Comparison of ENCODE assay signal across 8 cellular contexts in the genomic region with DNA sequence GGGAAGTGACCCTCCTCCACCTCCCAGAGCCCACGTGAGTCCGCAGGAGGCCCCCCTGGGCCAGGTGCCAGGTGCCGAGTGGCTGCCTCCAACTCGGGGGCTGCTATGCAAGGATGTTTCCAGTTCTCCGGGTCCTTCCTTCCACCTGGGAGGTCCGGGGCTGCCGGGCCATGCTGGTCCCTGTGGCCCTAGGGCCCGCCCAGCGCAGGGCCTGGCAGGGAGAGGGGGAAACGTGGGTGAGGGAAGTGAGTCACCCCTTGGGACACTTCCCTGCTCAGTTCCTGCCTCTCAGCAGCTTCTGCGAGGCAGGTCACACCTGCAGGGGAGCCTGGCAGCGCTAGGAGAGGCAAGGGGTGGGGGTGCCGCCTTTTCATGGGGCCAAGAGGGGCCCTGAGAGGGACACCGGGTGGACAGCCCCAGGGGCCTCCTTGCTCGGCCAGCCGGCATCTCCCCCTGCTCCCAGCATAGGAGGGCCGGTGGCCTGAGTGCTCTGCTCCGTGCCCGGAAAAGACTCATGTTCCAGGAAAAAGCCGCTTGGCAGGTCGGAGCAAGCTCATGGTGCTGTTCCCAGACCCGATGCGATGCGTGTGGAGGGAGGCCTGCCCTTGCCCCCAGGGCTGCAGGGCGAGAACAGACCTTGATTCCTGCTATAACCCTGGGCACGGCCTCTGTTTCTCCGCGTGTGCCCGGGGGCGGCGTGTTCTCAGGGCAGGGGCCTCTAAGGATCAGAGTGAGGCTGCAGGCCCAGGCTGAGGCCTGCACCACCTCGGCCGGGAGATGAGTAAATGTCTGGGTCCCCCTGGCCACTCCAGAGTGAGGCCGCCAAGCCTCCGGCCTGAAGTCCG. TPM values are rescaled to one million over a fixed set of nuclear protein-coding genes. Genes with fewer than 3 reads are reported as not detected.
DNase-seq lines count a peak whose midpoint lies in the region; ATAC-seq, FAIRE-seq and TF ChIP-seq lines count a peak whose summit lies in the region.

No MANE protein-coding gene starts in this region.

- H3K4me1 ChIP-seq in pancreas = peaks cover 0 to 25% (median 7%) of the 10 kb centered on the region in 3 donors
- H3K4me1 ChIP-seq in CD8-positive, alpha-beta memory T cell (ENCODE audit: insufficient read depth, low read length) = peaks cover 8% of the 10 kb centered on the region

- peaks cover 6% of the 10 kb centered on the region in 2 donors for H3K27me3 Mint-ChIP-seq in CD8-positive, alpha-beta memory T cell

- ATAC-seq in pancreas = peak; percentile 51 to 78 (median 62)

- no peak for FAIRE-seq in pancreas (lab: Jason Lieb, UNC)

- WGBS in pancreas, 2 donors = 53 to 63% methylated on average over 32 to 36 of the region's 36 CpGs

- no peak for TF ChIP-seq CTCF in pancreas (IDR thresholded peaks at IDR 0.05)
- no peak for TF ChIP-seq CTCF in GM20000 (IDR thresholded peaks at IDR 0.05; ENCODE audit: extremely low read depth, missing control alignments)

- H3K27me3 ChIP-seq in pancreas = no peaks in the 10 kb centered on the region
- no peaks in the 10 kb centered on the region for H3K27me3 ChIP-seq in CD8-positive, alpha-beta memory T cell (ENCODE audit: insufficient read depth, low read length, poor library complexity, severe bottlenecking)

- H3K9me3 ChIP-seq in pancreas = no peaks in the 10 kb centered on the region
- no peaks in the 10 kb centered on the region for H3K9me3 ChIP-seq in CD8-positive, alpha-beta memory T cell (ENCODE audit: low read length)

- POLR2A ChIA-PET in CD8-positive, alpha-beta memory T cell (lab: Charles Lee) = interaction anchor here (0.8 to 1.5 kb wide), 2 partner anchors 29 to 47 kb away, joined by 3 to 6 read pairs; no protein-coding TSS in a partner anchor

- H3K4me3 ChIP-seq in pancreas = no peak overlapping the region
- H3K4me3 ChIP-seq in CD8-positive, alpha-beta memory T cell (ENCODE audit: low read length) = no peak overlapping the region

- DNase-seq in HCEC 1CT = peak; percentile 85
- peak; percentile 81 for DNase-seq in RPMI7951 (ENCODE audit: low read depth)
- DNase-seq in fibroblast of gingiva (ENCODE audit: low read depth) = peak; percentile 73
- DNase-seq in pancreas = peak in 5 of 6 donors; percentile 51 to 85 (median 74)
- DNase-seq in GM20000 (ENCODE audit: low spot score) = no peak
- no peak for DNase-seq in COR-L47 (lab: John Stamatoyannopoulos, UW)
- no peak for DNase-seq in CD8-positive, alpha-beta memory T cell
- DNase-seq in activated gamma-delta T cell (lab: John Stamatoyannopoulos, UW) = no peak

- no peaks in the 10 kb centered on the region for H3K36me3 ChIP-seq in pancreas
- H3K36me3 ChIP-seq in CD8-positive, alpha-beta memory T cell (ENCODE audit: insufficient read depth, low read length) = no peaks in the 10 kb centered on the region

- H3K9me3 Mint-ChIP-seq in CD8-positive, alpha-beta memory T cell = peaks cover 0 to 6% (median 0%) of the 10 kb centered on the region in 5 donors

- H3K36me3 Mint-ChIP-seq in CD8-positive, alpha-beta memory T cell = no peaks in the 10 kb centered on the region

- intact Hi-C loops in pancreas (cut with DNase I) = loop anchor here in 1 of 3 donors (10.0 kb wide), 1 partner anchor 108 kb away; no protein-coding TSS in a partner anchor

- peaks cover 10 to 13% (median 12%) of the 10 kb centered on the region in 3 donors for H3K4me1 Mint-ChIP-seq in CD8-positive, alpha-beta memory T cell

- CTCF ChIA-PET in CD8-positive, alpha-beta memory T cell (lab: Charles Lee) = interaction anchor here (0.7 to 5.0 kb wide), 42 partner anchors 8 to 425 kb away, joined by 3 to 134 read pairs (median 5); a partner anchor contains a TSS

- no peak overlapping the region for H3K4me3 Mint-ChIP-seq in CD8-positive, alpha-beta memory T cell

- H3K27ac ChIP-seq in pancreas = peak overlapping the region; percentile 75 to 93 (median 85)
- H3K27ac ChIP-seq in CD8-positive, alpha-beta memory T cell (ENCODE audit: low read depth, low read length) = no peak overlapping the region

- no peak overlapping the region for H3K27ac Mint-ChIP-seq in CD8-positive, alpha-beta memory T cell

RNA-seq across cellular contexts. Expression of a gene that starts 30.3 kb away (rescaled TPM):
- 17.3 and 21.3 TPM in 2 replicates for total RNA-seq in RPMI7951 (2014; rRNA removed; shearing (Covaris generic))
- 1 to 10 TPM in 1 of 6 donors, under 1 TPM in 5; 0.16 to 1.3 (median 0.62) TPM for total RNA-seq in pancreas
- polyA plus RNA-seq in pancreas = under 1 TPM; 0.66 to 0.95 TPM
- not detected for total RNA-seq in CD8-positive, alpha-beta memory T cell
- not detected for polyA plus RNA-seq in CD8-positive, alpha-beta memory T cell

Comparison
In these comparisons a context has a peak if more than half of its experiments do, and no peak if none do; other contexts are left out.
1. DNase-seq: peak in HCEC 1CT (single experiment), RPMI7951 (single experiment), fibroblast of gingiva (single experiment) and pancreas (5 of 6); none in GM20000 (single experiment), COR-L47 (single experiment), CD8-positive, alpha-beta memory T cell (0 of 5) and activated gamma-delta T cell (single experiment).